ENCODE assay signal across 1 cellular context in genomic region chr2:21006423-21007128, GRCh38.
TF ChIP-seq lines count a peak whose summit lies in the region.

No MANE protein-coding gene starts in this region.

TF ChIP-seq in HepG2, 621 proteins besides CTCF, POLR2A, EP300 and RAD21 (continued from another document and continues in another):
- TF ChIP-seq PAWR (CRISPR knock-in tag; IDR thresholded peaks at IDR 0.05; ENCODE audit: borderline replicate concordance) (no peak), FOXK2 (IDR thresholded peaks at IDR 0.05) (no peak), ZNF567 (CRISPR knock-in tag; IDR thresholded peaks at IDR 0.05; ENCODE audit: borderline replicate concordance) (no peak), RARA (CRISPR knock-in tag; IDR thresholded peaks at IDR 0.05) (no peak; the same call in 1 of the 2 replicates), ASH2L (IDR thresholded peaks at IDR 0.05; ENCODE audit: insufficient read length, low read depth, low read length) (no peak), ZNF782 (CRISPR knock-in tag; IDR thresholded peaks at IDR 0.05; ENCODE audit: borderline replicate concordance) (peak; percentile 37; the same call in 1 of the 2 replicates), ZNF644 (CRISPR knock-in tag; IDR thresholded peaks at IDR 0.05; ENCODE audit: low read depth) (no peak; the same call in 1 of the 2 replicates), ZNF788 (CRISPR knock-in tag; IDR thresholded peaks at IDR 0.05; ENCODE audit: borderline replicate concordance) (peak; percentile 52; the same call in 1 of the 2 replicates), SMARCC2 (IDR thresholded peaks at IDR 0.05) (no peak), ZMYM2 (CRISPR knock-in tag; IDR thresholded peaks at IDR 0.05) (no peak), HNRNPLL (IDR thresholded peaks at IDR 0.05; ENCODE audit: low read depth, low read length, poor library complexity, severe bottlenecking) (no peak), NCOA5 (CRISPR knock-in tag; IDR thresholded peaks at IDR 0.05) (peak; percentile 96), TIGD3 (CRISPR knock-in tag; IDR thresholded peaks at IDR 0.05; ENCODE audit: borderline replicate concordance) (no peak), CCAR2 (optimal IDR thresholded peaks at IDR 0.05; ENCODE audit: low read depth, low read length) (no peak), ZNF773 (CRISPR knock-in tag; IDR thresholded peaks at IDR 0.05; ENCODE audit: borderline replicate concordance) (no peak), ETV6 (CRISPR knock-in tag; conservative IDR thresholded peaks at IDR 0.05) (no peak), MLX (CRISPR knock-in tag; IDR thresholded peaks at IDR 0.05) (no peak), CREM (IDR thresholded peaks at IDR 0.05) (no peak), CREM (CRISPR knock-in tag; IDR thresholded peaks at IDR 0.05) (no peak), ZNF367 (CRISPR knock-in tag; IDR thresholded peaks at IDR 0.05; ENCODE audit: borderline replicate concordance) (no peak; the same call in 1 of the 2 replicates), ZBTB1 (CRISPR knock-in tag; IDR thresholded peaks at IDR 0.05; ENCODE audit: borderline replicate concordance) (no peak), ZNF781 (CRISPR knock-in tag; IDR thresholded peaks at IDR 0.05; ENCODE audit: borderline replicate concordance, not compliant biosample characterization) (no peak), ZNF230 (CRISPR knock-in tag; IDR thresholded peaks at IDR 0.05) (no peak), ELF3 (CRISPR knock-in tag; IDR thresholded peaks at IDR 0.05) (no peak; the same call in 1 of the 2 replicates), GLMP (CRISPR knock-in tag; IDR thresholded peaks at IDR 0.05; ENCODE audit: borderline replicate concordance) (no peak), IRF2 (CRISPR knock-in tag; IDR thresholded peaks at IDR 0.05) (peak; percentile 16; the same call in 1 of the 2 replicates), ZNF546 (CRISPR knock-in tag; conservative IDR thresholded peaks at IDR 0.05) (no peak), ATF5 (CRISPR knock-in tag; IDR thresholded peaks at IDR 0.05; ENCODE audit: low read depth) (no peak), ZNF138 (CRISPR knock-in tag; IDR thresholded peaks at IDR 0.05; ENCODE audit: low read depth) (no peak), ZNF883 (CRISPR knock-in tag; IDR thresholded peaks at IDR 0.05; ENCODE audit: not compliant biosample characterization) (peak; percentile 27), ZNF10 (CRISPR knock-in tag; IDR thresholded peaks at IDR 0.05; ENCODE audit: borderline replicate concordance, low read depth) (no peak), ZNF292 (CRISPR knock-in tag; IDR thresholded peaks at IDR 0.05; ENCODE audit: borderline replicate concordance, low read depth) (no peak), MBD4 (IDR thresholded peaks at IDR 0.05; ENCODE audit: borderline replicate concordance, low read length) (peak; percentile 35; the same call in 1 of the 2 replicates), SAP130 (CRISPR knock-in tag; IDR thresholded peaks at IDR 0.05; ENCODE audit: low read depth) (no peak), ZNF44 (CRISPR knock-in tag; IDR thresholded peaks at IDR 0.05) (no peak; the same call in 1 of the 2 replicates), MLLT10 (CRISPR knock-in tag; IDR thresholded peaks at IDR 0.05) (no peak; the same call in 1 of the 2 replicates), ZNF816 (CRISPR knock-in tag; IDR thresholded peaks at IDR 0.05; ENCODE audit: borderline replicate concordance) (no peak; the same call in 1 of the 2 replicates), ZNF550 (CRISPR knock-in tag; IDR thresholded peaks at IDR 0.05; ENCODE audit: borderline replicate concordance) (no peak), ZNF605 (CRISPR knock-in tag; IDR thresholded peaks at IDR 0.05) (0 out of 2 replicates have a peak, but pooled peaks have one; percentile 0)
- TF ChIP-seq, protein P1, sequence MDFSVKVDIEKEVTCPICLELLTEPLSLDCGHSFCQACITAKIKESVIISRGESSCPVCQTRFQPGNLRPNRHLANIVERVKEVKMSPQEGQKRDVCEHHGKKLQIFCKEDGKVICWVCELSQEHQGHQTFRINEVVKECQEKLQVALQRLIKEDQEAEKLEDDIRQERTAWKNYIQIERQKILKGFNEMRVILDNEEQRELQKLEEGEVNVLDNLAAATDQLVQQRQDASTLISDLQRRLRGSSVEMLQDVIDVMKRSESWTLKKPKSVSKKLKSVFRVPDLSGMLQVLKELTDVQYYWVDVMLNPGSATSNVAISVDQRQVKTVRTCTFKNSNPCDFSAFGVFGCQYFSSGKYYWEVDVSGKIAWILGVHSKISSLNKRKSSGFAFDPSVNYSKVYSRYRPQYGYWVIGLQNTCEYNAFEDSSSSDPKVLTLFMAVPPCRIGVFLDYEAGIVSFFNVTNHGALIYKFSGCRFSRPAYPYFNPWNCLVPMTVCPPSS (IDR thresholded peaks at IDR 0.05) = no peak
- TF ChIP-seq, protein P2, sequence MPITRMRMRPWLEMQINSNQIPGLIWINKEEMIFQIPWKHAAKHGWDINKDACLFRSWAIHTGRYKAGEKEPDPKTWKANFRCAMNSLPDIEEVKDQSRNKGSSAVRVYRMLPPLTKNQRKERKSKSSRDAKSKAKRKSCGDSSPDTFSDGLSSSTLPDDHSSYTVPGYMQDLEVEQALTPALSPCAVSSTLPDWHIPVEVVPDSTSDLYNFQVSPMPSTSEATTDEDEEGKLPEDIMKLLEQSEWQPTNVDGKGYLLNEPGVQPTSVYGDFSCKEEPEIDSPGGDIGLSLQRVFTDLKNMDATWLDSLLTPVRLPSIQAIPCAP (CRISPR knock-in tag; IDR thresholded peaks at IDR 0.05; ENCODE audit: low read depth) = no peak
- TF ChIP-seq, protein P3, sequence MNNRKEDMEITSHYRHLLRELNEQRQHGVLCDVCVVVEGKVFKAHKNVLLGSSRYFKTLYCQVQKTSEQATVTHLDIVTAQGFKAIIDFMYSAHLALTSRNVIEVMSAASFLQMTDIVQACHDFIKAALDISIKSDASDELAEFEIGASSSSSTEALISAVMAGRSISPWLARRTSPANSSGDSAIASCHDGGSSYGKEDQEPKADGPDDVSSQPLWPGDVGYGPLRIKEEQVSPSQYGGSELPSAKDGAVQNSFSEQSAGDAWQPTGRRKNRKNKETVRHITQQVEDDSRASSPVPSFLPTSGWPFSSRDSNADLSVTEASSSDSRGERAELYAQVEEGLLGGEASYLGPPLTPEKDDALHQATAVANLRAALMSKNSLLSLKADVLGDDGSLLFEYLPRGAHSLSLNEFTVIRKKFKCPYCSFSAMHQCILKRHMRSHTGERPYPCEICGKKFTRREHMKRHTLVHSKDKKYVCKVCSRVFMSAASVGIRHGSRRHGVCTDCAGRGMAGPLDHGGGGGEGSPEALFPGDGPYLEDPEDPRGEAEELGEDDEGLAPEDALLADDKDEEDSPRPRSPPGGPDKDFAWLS (CRISPR knock-in tag; IDR thresholded peaks at IDR 0.05; ENCODE audit: borderline replicate concordance) = no peak
- TF ChIP-seq, protein P4, sequence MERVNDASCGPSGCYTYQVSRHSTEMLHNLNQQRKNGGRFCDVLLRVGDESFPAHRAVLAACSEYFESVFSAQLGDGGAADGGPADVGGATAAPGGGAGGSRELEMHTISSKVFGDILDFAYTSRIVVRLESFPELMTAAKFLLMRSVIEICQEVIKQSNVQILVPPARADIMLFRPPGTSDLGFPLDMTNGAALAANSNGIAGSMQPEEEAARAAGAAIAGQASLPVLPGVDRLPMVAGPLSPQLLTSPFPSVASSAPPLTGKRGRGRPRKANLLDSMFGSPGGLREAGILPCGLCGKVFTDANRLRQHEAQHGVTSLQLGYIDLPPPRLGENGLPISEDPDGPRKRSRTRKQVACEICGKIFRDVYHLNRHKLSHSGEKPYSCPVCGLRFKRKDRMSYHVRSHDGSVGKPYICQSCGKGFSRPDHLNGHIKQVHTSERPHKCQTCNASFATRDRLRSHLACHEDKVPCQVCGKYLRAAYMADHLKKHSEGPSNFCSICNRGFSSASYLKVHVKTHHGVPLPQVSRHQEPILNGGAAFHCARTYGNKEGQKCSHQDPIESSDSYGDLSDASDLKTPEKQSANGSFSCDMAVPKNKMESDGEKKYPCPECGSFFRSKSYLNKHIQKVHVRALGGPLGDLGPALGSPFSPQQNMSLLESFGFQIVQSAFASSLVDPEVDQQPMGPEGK (CRISPR knock-in tag; IDR thresholded peaks at IDR 0.05) = no peak; the same call in 1 of the 2 replicates
- TF ChIP-seq, protein P5, sequence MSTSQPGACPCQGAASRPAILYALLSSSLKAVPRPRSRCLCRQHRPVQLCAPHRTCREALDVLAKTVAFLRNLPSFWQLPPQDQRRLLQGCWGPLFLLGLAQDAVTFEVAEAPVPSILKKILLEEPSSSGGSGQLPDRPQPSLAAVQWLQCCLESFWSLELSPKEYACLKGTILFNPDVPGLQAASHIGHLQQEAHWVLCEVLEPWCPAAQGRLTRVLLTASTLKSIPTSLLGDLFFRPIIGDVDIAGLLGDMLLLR (CRISPR knock-in tag; IDR thresholded peaks at IDR 0.05) = no peak
- TF ChIP-seq, protein P6, sequence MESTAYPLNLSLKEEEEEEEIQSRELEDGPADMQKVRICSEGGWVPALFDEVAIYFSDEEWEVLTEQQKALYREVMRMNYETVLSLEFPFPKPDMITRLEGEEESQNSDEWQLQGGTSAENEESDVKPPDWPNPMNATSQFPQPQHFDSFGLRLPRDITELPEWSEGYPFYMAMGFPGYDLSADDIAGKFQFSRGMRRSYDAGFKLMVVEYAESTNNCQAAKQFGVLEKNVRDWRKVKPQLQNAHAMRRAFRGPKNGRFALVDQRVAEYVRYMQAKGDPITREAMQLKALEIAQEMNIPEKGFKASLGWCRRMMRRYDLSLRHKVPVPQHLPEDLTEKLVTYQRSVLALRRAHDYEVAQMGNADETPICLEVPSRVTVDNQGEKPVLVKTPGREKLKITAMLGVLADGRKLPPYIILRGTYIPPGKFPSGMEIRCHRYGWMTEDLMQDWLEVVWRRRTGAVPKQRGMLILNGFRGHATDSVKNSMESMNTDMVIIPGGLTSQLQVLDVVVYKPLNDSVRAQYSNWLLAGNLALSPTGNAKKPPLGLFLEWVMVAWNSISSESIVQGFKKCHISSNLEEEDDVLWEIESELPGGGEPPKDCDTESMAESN (CRISPR knock-in tag; conservative IDR thresholded peaks at IDR 0.05) = peak; percentile 57; the same call in 1 of the 2 replicates
- TF ChIP-seq, protein P7, sequence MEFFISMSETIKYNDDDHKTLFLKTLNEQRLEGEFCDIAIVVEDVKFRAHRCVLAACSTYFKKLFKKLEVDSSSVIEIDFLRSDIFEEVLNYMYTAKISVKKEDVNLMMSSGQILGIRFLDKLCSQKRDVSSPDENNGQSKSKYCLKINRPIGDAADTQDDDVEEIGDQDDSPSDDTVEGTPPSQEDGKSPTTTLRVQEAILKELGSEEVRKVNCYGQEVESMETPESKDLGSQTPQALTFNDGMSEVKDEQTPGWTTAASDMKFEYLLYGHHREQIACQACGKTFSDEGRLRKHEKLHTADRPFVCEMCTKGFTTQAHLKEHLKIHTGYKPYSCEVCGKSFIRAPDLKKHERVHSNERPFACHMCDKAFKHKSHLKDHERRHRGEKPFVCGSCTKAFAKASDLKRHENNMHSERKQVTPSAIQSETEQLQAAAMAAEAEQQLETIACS (CRISPR knock-in tag; IDR thresholded peaks at IDR 0.05) = no peak
- TF ChIP-seq, protein P8, sequence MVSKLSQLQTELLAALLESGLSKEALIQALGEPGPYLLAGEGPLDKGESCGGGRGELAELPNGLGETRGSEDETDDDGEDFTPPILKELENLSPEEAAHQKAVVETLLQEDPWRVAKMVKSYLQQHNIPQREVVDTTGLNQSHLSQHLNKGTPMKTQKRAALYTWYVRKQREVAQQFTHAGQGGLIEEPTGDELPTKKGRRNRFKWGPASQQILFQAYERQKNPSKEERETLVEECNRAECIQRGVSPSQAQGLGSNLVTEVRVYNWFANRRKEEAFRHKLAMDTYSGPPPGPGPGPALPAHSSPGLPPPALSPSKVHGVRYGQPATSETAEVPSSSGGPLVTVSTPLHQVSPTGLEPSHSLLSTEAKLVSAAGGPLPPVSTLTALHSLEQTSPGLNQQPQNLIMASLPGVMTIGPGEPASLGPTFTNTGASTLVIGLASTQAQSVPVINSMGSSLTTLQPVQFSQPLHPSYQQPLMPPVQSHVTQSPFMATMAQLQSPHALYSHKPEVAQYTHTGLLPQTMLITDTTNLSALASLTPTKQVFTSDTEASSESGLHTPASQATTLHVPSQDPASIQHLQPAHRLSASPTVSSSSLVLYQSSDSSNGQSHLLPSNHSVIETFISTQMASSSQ (IDR thresholded peaks at IDR 0.05; ENCODE audit: low read depth) = 0 out of 2 replicates have a peak, but pooled peaks have one; percentile 14
- TF ChIP-seq, protein P8 (CRISPR knock-in tag; IDR thresholded peaks at IDR 0.05; ENCODE audit: borderline replicate concordance) = no peak
